In the genomic region with DNA sequence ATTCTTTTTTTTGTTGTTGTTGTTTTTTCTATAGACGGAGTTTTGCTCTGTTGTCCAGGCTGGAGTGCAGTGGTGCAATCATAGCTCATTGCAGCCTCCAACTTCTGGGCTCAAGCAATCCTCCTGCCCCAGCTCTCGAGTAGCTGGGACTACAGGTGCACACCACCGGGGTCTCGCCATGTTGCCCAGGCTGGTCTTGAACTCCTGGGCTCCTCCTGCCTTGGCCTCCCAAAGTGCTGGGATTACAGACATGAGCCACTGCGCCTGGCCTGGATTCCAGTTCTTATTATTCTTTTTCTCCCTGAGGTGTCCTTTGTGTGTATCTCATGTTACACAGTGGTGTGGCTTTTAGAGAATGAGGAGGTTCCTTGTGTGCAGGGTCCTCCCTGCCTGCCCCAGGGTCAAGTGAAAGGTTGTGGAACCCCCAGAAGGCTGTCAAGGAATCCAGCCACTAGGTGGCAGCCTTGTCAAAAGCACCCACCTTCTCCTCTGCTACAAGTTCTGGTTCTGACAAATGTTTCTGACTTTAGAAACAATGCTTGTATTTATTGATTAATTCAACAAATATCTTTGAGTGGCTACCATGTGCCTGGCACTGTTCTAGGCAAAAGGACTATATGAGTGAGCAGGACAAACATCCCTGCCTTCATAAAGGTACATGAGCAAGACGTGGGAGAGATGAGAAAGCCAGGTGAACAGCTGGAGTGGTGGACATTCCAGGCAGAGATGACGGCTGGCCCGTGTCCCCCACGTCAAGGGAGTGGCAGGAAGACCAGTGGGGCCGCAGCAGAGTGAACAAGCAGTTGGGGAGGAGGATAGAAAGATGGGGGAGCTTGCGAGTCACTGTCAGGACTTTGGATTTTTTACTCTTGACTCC, we compare ENCODE assay signal across 8 cellular contexts.
DNase-seq lines count a peak whose midpoint lies in the region; ATAC-seq, FAIRE-seq and TF ChIP-seq lines count a peak whose summit lies in the region.

No MANE protein-coding gene starts in this region.

- no peaks in the 10 kb centered on the region for H3K27me3 ChIP-seq in CD8-positive, alpha-beta T cell (ENCODE audit: insufficient read depth, low read length)
- H3K27me3 ChIP-seq in SJSA1 (replicated peaks) (no peaks in the 10 kb centered on the region), ovary (no peaks in the 10 kb centered on the region), thoracic aorta (replicated peaks; ENCODE audit: insufficient read depth) (no peaks in the 10 kb centered on the region)

- no peaks in the 10 kb centered on the region for H3K9me3 Mint-ChIP-seq in CD8-positive, alpha-beta T cell
- no peaks in the 10 kb centered on the region for H3K9me3 Mint-ChIP-seq in activated naive CD4-positive, alpha-beta T cell treated with anti-CD3 and anti-CD28 coated beads for 36 hours

- no peak overlapping the region for H3K27ac ChIP-seq in CD8-positive, alpha-beta T cell (ENCODE audit: low read depth, low read length)
- no peak overlapping the region for H3K27ac ChIP-seq in SJSA1
- no peak overlapping the region for H3K27ac ChIP-seq in ovary
- peak overlapping the region; percentile 27 to 63 for H3K27ac ChIP-seq in thoracic aorta

- no peak overlapping the region for H3K4me3 ChIP-seq in CD8-positive, alpha-beta T cell (ENCODE audit: low read depth, low read length)
- H3K4me3 ChIP-seq in SJSA1 = no peak overlapping the region
- H3K4me3 ChIP-seq in ovary = no peak overlapping the region
- H3K4me3 ChIP-seq in thoracic aorta = peak overlapping the region; percentile 60

- no peak for TF ChIP-seq EP300 in ovary (IDR thresholded peaks at IDR 0.05)

- 40 to 56% (median 42%) methylated on average over 11 of the region's 11 CpGs for WGBS in ovary, 3 donors

- H3K36me3 ChIP-seq in CD8-positive, alpha-beta T cell (ENCODE audit: insufficient read depth, low read length) = no peaks in the 10 kb centered on the region
- H3K36me3 ChIP-seq in SJSA1 (no peaks in the 10 kb centered on the region), ovary (no peaks in the 10 kb centered on the region), thoracic aorta (no peaks in the 10 kb centered on the region)

- peaks cover 2% of the 10 kb centered on the region for H3K27me3 Mint-ChIP-seq in CD8-positive, alpha-beta T cell (ENCODE audit: low read depth)
- no peaks in the 10 kb centered on the region for H3K27me3 Mint-ChIP-seq in activated naive CD4-positive, alpha-beta T cell treated with anti-CD3 and anti-CD28 coated beads for 36 hours (ENCODE audit: low read depth)

- H3K9me3 ChIP-seq in CD8-positive, alpha-beta T cell (ENCODE audit: low read length) = no peaks in the 10 kb centered on the region
- no peaks in the 10 kb centered on the region for H3K9me3 ChIP-seq in SJSA1 (replicated peaks)
- H3K9me3 ChIP-seq in ovary = no peaks in the 10 kb centered on the region
- no peaks in the 10 kb centered on the region for H3K9me3 ChIP-seq in thoracic aorta

- POLR2A ChIA-PET in CD8-positive, alpha-beta T cell (lab: Charles Lee) = no interaction called here

- peak; percentile 82 for TF ChIP-seq CTCF in CD8-positive, alpha-beta T cell (IDR thresholded peaks at IDR 0.05)
- TF ChIP-seq CTCF in ovary (IDR thresholded peaks at IDR 0.05) = peak; percentile 83 to 86 (median 83)
- TF ChIP-seq CTCF in thoracic aorta (IDR thresholded peaks at IDR 0.05) = peak; percentile 83

- no peak overlapping the region for H3K27ac Mint-ChIP-seq in CD8-positive, alpha-beta T cell
- no peak overlapping the region for H3K27ac Mint-ChIP-seq in activated naive CD4-positive, alpha-beta T cell treated with anti-CD3 and anti-CD28 coated beads for 36 hours

- peaks cover 2% of the 10 kb centered on the region for H3K4me1 Mint-ChIP-seq in CD8-positive, alpha-beta T cell (ENCODE audit: low read depth)
- H3K4me1 Mint-ChIP-seq in activated naive CD4-positive, alpha-beta T cell treated with anti-CD3 and anti-CD28 coated beads for 36 hours (ENCODE audit: low read depth) = no peaks in the 10 kb centered on the region

- no peaks in the 10 kb centered on the region for H3K36me3 Mint-ChIP-seq in CD8-positive, alpha-beta T cell
- no peaks in the 10 kb centered on the region for H3K36me3 Mint-ChIP-seq in activated naive CD4-positive, alpha-beta T cell treated with anti-CD3 and anti-CD28 coated beads for 36 hours (ENCODE audit: low read depth)

- CTCF ChIA-PET in CD8-positive, alpha-beta T cell (lab: Charles Lee) = interaction anchor here (0.6 to 5.7 kb wide), 30 partner anchors 9 to 267 kb away, joined by 3 to 59 read pairs (median 4); no protein-coding TSS in a partner anchor
- CTCF ChIA-PET in activated naive CD4-positive, alpha-beta T cell treated with anti-CD3 and anti-CD28 coated beads for 36 hours (lab: Charles Lee) = interaction anchor here (0.6 to 3.8 kb wide), 18 partner anchors 22 to 200 kb away, joined by 3 to 25 read pairs (median 4); no protein-coding TSS in a partner anchor

- peak; percentile 36 to 81 (median 63) for DNase-seq in CD8-positive, alpha-beta T cell
- DNase-seq in HT1080 (ENCODE audit: low read depth) (peak; percentile 68), SJSA1 (ENCODE audit: low read depth in 1 of 2, low spot score in 2 of 2) (peak; percentile 54 to 58), frontal cortex (ENCODE audit: low spot score in 2 of 2) (peak; percentile 36 to 56), ovary (peak; percentile 59 to 79 (median 77)), thoracic aorta (ENCODE audit: low spot score) (peak; percentile 38)
- peak; percentile 80 for DNase-seq in activated naive CD4-positive, alpha-beta T cell treated with anti-CD3 and anti-CD28 coated beads for 36 hours

- ATAC-seq in CD8-positive, alpha-beta T cell = peak; percentile 68
- ATAC-seq in thoracic aorta (ENCODE audit: insufficient number of reproducible peaks, low FRiP score, low read depth) = peak; percentile 30
- no peak for ATAC-seq in HG02938 (IDR thresholded peaks at IDR 0.05; ENCODE audit: unreplicated experiment)

- intact Hi-C loops in CD8-positive, alpha-beta T cell (cut with DNase I, micrococcal nuclease) = loop anchor here (1.0 kb wide), 2 partner anchors 105 to 199 kb away; no protein-coding TSS in a partner anchor
- intact Hi-C loops in activated naive CD4-positive, alpha-beta T cell treated with anti-CD3 and anti-CD28 coated beads for 36 hours (cut with micrococcal nuclease) = loop anchor here (1.0 kb wide), 2 partner anchors 105 to 200 kb away; no protein-coding TSS in a partner anchor
- intact Hi-C loops in ovary (cut with DNase I) = loop anchor here in 3 of 4 donors (5.0 to 10.0 kb wide), 5 partner anchors 93 to 196 kb away; no protein-coding TSS in a partner anchor

- H3K4me3 Mint-ChIP-seq in CD8-positive, alpha-beta T cell = no peak overlapping the region
- no peak overlapping the region for H3K4me3 Mint-ChIP-seq in activated naive CD4-positive, alpha-beta T cell treated with anti-CD3 and anti-CD28 coated beads for 36 hours

- H3K4me1 ChIP-seq in CD8-positive, alpha-beta T cell (ENCODE audit: insufficient read depth, low read length) = no peaks in the 10 kb centered on the region
- H3K4me1 ChIP-seq in SJSA1 (replicated peaks) (peaks cover 4% of the 10 kb centered on the region), ovary (ENCODE audit: insufficient read depth) (peaks cover 5% of the 10 kb centered on the region), thoracic aorta (ENCODE audit: control insufficient read depth in 1 of 2, low read depth in 2 of 2) (peaks cover 21 to 28% of the 10 kb centered on the region in 2 donors)

- FAIRE-seq in frontal cortex (lab: Jason Lieb, UNC) = no peak

- no peak for TF ChIP-seq POLR2A in ovary (IDR thresholded peaks at IDR 0.05)

Comparison
In these comparisons a context has a peak if more than half of its experiments do, and no peak if none do; other contexts are left out.
1. H3K27ac ChIP-seq: peak in thoracic aorta (2 of 2); none in CD8-positive, alpha-beta T cell (single experiment), SJSA1 (single experiment) and ovary (0 of 2).
2. Peak in every context shown above with its lines, with median percentiles within 50 percentile points of each other: DNase-seq and CTCF ChIP-seq.